Comparison of ENCODE assay signal across 8 cellular contexts in genomic region chr11:30852645-30853044, GRCh38.
"Had no signal": no experiment of that assay in that cellular context is flagged by ENCODE, and none has a peak within 500 bp of the region (broad histone marks: within the 10 kb centered on the region; RNA-seq: fewer than 3 reads in every experiment).

No MANE protein-coding gene starts in this region.

- H2AFZ ChIP-seq: GM23248 had no signal

- H3K27ac ChIP-seq: GM23248, KMS-11 had no signal

- FAIRE-seq: H54, HTR-8/SVneo had no signal

- H3K4me3 ChIP-seq: GM23248 had no signal

- DNase-seq: GM23248, GOT3, H9, HCEC 1CT, KBM-7 had no signal

- H3K4me2 ChIP-seq: KMS-11 had no signal

- H3K9ac ChIP-seq: GM23248, KMS-11 had no signal
